9 cellular contexts compared by ENCODE assay signal in the genomic region with DNA sequence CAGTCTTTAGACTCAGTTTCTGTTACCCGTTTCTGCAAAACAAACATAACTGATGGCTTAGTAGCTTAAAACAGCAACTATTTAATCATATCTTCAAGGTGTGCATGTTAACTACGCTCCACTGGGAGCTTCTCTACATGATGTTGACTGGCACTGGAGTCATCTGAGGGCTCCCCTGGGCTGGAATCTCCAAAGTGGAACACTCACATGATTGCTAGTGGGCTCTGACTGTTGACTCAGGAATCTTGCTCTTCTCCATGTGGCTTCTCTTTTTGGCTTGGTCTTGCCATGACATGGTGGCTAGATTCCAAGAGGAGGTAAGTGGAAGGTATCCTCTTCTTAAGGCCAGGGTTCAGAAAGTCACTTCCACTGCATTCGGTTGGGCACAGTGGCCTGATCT.
"Had no signal": no experiment of that assay in that cellular context is flagged by ENCODE, and none has a peak within 500 bp of the region (broad histone marks: within the 10 kb centered on the region; RNA-seq: fewer than 3 reads in every experiment).

No MANE protein-coding gene starts in this region.

- ATAC-seq: heart right ventricle; stimulated activated naive CD8-positive, alpha-beta T cell treated with anti-CD3 and anti-CD28 coated beads, Interleukin-15, amount 100 ng/mL, for 72 hours had no signal

- DNase-seq: activated B cell treated with CpG ODN at 0.5 μM for 24 hours; activated CD4-positive, alpha-beta T cell treated with anti-CD3 and anti-CD28 coated beads, Interleukin-2, amount 10 ng/mL, durations not matched to agents 24 days and 14 days; brain microvascular endothelial cell; dorsolateral prefrontal cortex; esophagus squamous epithelium; heart right ventricle; stimulated activated CD4-positive, alpha-beta T cell treated with anti-CD3 and anti-CD28 coated beads, Interleukin-4, amount 100 ng/mL, for 24 hours; stimulated activated naive CD8-positive, alpha-beta T cell treated with anti-CD3 and anti-CD28 coated beads, Interleukin-15, amount 100 ng/mL, for 72 hours; testis had no signal

- H3K4me1 ChIP-seq: esophagus squamous epithelium, heart right ventricle, testis had no signal

- H3K9me3 ChIP-seq: esophagus squamous epithelium, heart right ventricle, testis had no signal

- H3K4me3 ChIP-seq: dorsolateral prefrontal cortex, esophagus squamous epithelium, heart right ventricle, testis had no signal

- H3K36me3 ChIP-seq: brain microvascular endothelial cell, esophagus squamous epithelium, heart right ventricle had no signal

- H3K27me3 ChIP-seq: brain microvascular endothelial cell, testis had no signal

- H3K27ac ChIP-seq: brain microvascular endothelial cell, dorsolateral prefrontal cortex, esophagus squamous epithelium, heart right ventricle, testis had no signal
